Comparison of ENCODE assay signal across 22 cellular contexts in the genomic region with DNA sequence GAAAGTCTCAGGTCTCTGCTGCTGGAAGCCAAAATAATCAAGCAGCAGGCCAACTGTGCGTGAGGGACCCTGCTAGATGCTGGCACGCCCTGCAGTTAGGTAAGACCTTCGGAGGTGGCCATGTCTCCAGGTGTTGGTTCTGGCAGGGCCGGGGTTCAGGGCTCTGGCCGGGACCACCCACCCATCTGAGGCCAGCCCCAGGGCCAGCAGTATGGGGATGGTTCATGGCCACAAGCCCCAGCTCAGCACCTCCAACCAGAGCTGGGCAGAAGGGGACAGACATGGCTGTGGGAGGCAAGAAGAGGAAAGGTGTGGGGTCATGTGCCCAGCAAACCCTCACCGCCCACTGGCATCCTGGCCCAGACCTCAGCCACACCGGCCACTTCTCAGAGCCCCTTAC. TPM values are rescaled to one million over a fixed set of nuclear protein-coding genes. Genes with fewer than 3 reads are reported as not detected.
DNase-seq lines count a peak whose midpoint lies in the region; ATAC-seq and TF ChIP-seq lines count a peak whose summit lies in the region.
"Had no signal": no experiment of that assay in that cellular context is flagged by ENCODE, and none has a peak within 500 bp of the region (broad histone marks: within the 10 kb centered on the region; RNA-seq: fewer than 3 reads in every experiment).

No MANE protein-coding gene starts in this region.

- H3K36me3 ChIP-seq in HUES64 (ENCODE audit: insufficient read depth, low read length) (peaks cover 14% of the 10 kb centered on the region; the same call in 1 of the 2 replicates), iPS-20b (ENCODE audit: insufficient read depth, low read depth, low read length) (no peaks in the 10 kb centered on the region; the same call in 1 of the 2 replicates), thoracic aorta (no peaks in the 10 kb centered on the region), OCI-LY7 (ENCODE audit: insufficient read depth, low read length) (peaks cover 51% of the 10 kb centered on the region), body of pancreas (replicated peaks in 1 of 2; ENCODE audit: insufficient read depth in 1 of 2, low read depth in 2 of 2) (no peaks in the 10 kb centered on the region)

- intact Hi-C loops in OCI-LY7 (cut with micrococcal nuclease; ENCODE audit: unreplicated experiment) (no loop called here), body of pancreas (cut with DNase I) (no loop called here)

- H3K9me3 ChIP-seq in HUES64 (ENCODE audit: insufficient read depth, low read depth, low read length): no peaks in the 10 kb centered on the region
- no peaks in the 10 kb centered on the region for H3K9me3 ChIP-seq in iPS-20b (ENCODE audit: insufficient read depth, low read depth, low read length)
- H3K9me3 ChIP-seq in thoracic aorta: no peaks in the 10 kb centered on the region
- no peaks in the 10 kb centered on the region for H3K9me3 ChIP-seq in OCI-LY7 (ENCODE audit: low read length)
- H3K9me3 ChIP-seq in body of pancreas: no peaks in the 10 kb centered on the region
- H3K9me3 ChIP-seq: A549; BLaER1 treated with 17β-estradiol and CSF1 and Interleukin-3, amounts not matched to agents 10 nM and 100 nM had no signal

- H3K4me1 ChIP-seq in HUES64 (ENCODE audit: insufficient read depth, low read length) (peaks cover 4% of the 10 kb centered on the region), iPS-20b (ENCODE audit: insufficient read depth, low read length) (peaks cover 3% of the 10 kb centered on the region; the same call in 1 of the 2 replicates), thoracic aorta (ENCODE audit: control insufficient read depth in 1 of 2, low read depth in 2 of 2) (peaks cover 18 to 40% of the 10 kb centered on the region in 2 donors), OCI-LY7 (ENCODE audit: insufficient read depth, low read length, poor library complexity, severe bottlenecking) (no peaks in the 10 kb centered on the region), body of pancreas (peaks cover 4% of the 10 kb centered on the region)
- H3K4me1 ChIP-seq: A549 had no signal

- no peak overlapping the region for H3K4me3 ChIP-seq in HUES64 (ENCODE audit: low read length)
- H3K4me3 ChIP-seq in iPS-20b (ENCODE audit: low read length): no peak overlapping the region
- H3K4me3 ChIP-seq in thoracic aorta: no peak overlapping the region
- H3K4me3 ChIP-seq in OCI-LY7 (ENCODE audit: low read depth, low read length, poor library complexity, severe bottlenecking): no peak overlapping the region
- H3K4me3 ChIP-seq in body of pancreas: no peak overlapping the region
- H3K4me3 ChIP-seq: A549; BLaER1 treated with 17β-estradiol and CSF1 and Interleukin-3, amounts not matched to agents 10 nM and 100 nM; GM23248 had no signal

- TF ChIP-seq POLR2A in body of pancreas (IDR thresholded peaks at IDR 0.05): no peak

- H3K9me2 ChIP-seq in OCI-LY7 (ENCODE audit: insufficient read depth, low read length): no peaks in the 10 kb centered on the region

- BruUV-seq in OCI-LY7 (replicated peaks; lab: Mats Ljungman, UMichigan): no TSS peak

- no peak overlapping the region for H2AFZ ChIP-seq in OCI-LY7 (ENCODE audit: low read length)
- H2AFZ ChIP-seq: GM23248 had no signal

- 94% methylated on average over 7 of the region's 7 CpGs for WGBS in HUES64
- WGBS in body of pancreas, 2 donors: 81 to 100% methylated on average over 1 to 7 of the region's 7 CpGs

- TF ChIP-seq CTCF in thoracic aorta (IDR thresholded peaks at IDR 0.05): no peak
- TF ChIP-seq CTCF in OCI-LY7 (conservative IDR thresholded peaks at IDR 0.05; ENCODE audit: low read length): no peak
- no peak for TF ChIP-seq CTCF in body of pancreas (IDR thresholded peaks at IDR 0.05)

- H3K9ac ChIP-seq in HUES64 (ENCODE audit: low read depth, low read length) (peak overlapping the region; percentile 42; the same call in 1 of the 2 replicates), iPS-20b (ENCODE audit: low read depth, low read length) (peak overlapping the region; percentile 27; the same call in 1 of the 2 replicates)
- H3K9ac ChIP-seq: BLaER1 treated with 17β-estradiol and CSF1 and Interleukin-3, amounts not matched to agents 10 nM and 100 nM; GM23248 had no signal

- H3K4me2 ChIP-seq in OCI-LY7 (ENCODE audit: low read length): no peak overlapping the region
- H3K4me2 ChIP-seq: A549; BLaER1 treated with 17β-estradiol and CSF1 and Interleukin-3, amounts not matched to agents 10 nM and 100 nM had no signal

- H3K27ac ChIP-seq in HUES64 (ENCODE audit: low read depth, low read length) (no peak overlapping the region), angular gyrus (ENCODE audit: low read depth, low read length) (peak overlapping the region; percentile 62), iPS-20b (ENCODE audit: low read length) (no peak overlapping the region), thoracic aorta (peak overlapping the region; percentile 28 to 40), OCI-LY7 (ENCODE audit: low read depth, low read length, poor library complexity, severe bottlenecking) (no peak overlapping the region), body of pancreas (peak overlapping the region in 1 of 4 donors; percentile 52)
- H3K27ac ChIP-seq: A549, GM23248 had no signal

- peaks cover 7% of the 10 kb centered on the region; the same call in 1 of the 2 replicates for H4K20me1 ChIP-seq in OCI-LY7 (ENCODE audit: insufficient read depth, low read length)

- CTCF ChIA-PET in OCI-LY7 (lab: Charles Lee; ENCODE audit: unreplicated experiment): no interaction called here

- DNase-seq in thoracic aorta (ENCODE audit: low spot score): no peak
- no peak for DNase-seq in OCI-LY7 (ENCODE audit: low spot score)
- no peak for DNase-seq in NCI-H526 (lab: John Stamatoyannopoulos, UW)
- no peak for DNase-seq in body of pancreas
- DNase-seq: AML-193; CD4-positive, alpha-beta T cell; GM23248; H9; Karpas-422; NCI-H1436; NCI-H187 treated with DMSO at 0.1 percent for 48 hours; NCI-H2171 treated with DMSO at 0.1 percent for 48 hours; NCI-H345; NCI-H510A treated with DMSO at 0.1 percent for 48 hours; NCI-H774; PC-3; SHP77 had no signal

- ATAC-seq in thoracic aorta (ENCODE audit: insufficient number of reproducible peaks, low FRiP score, low read depth) (no peak), body of pancreas (no peak)
- ATAC-seq: A549, PC-3 had no signal

- H3K79me2 ChIP-seq in OCI-LY7 (ENCODE audit: insufficient read depth, low read depth, low read length): 0 out of 2 replicates have a peak, but pooled peaks cover 10% of the 10 kb centered on the region

- H3K27me3 ChIP-seq in HUES64 (ENCODE audit: insufficient read depth, low read length) (no peaks in the 10 kb centered on the region), iPS-20b (ENCODE audit: insufficient read depth, low read length) (no peaks in the 10 kb centered on the region), thoracic aorta (replicated peaks; ENCODE audit: insufficient read depth) (no peaks in the 10 kb centered on the region), body of pancreas (no peaks in the 10 kb centered on the region)
- H3K27me3 ChIP-seq: BLaER1 treated with 17β-estradiol and CSF1 and Interleukin-3, amounts not matched to agents 10 nM and 100 nM had no signal

- POLR2A ChIA-PET in OCI-LY7 (lab: Charles Lee): no interaction called here

RNA-seq across cellular contexts. Expression of a gene that starts 23.3 kb away (rescaled TPM):
- polyA plus RNA-seq in HUES64 (2013, experiment 1 of 2): 28.5 TPM
- 38.9 TPM for polyA plus RNA-seq in HUES64 (2013, experiment 2 of 2)
- total RNA-seq in thoracic aorta: 10 to 100 TPM; 14.1 to 24.1 TPM
- total RNA-seq in OCI-LY7 (2014; rRNA removed; shearing (Covaris generic)): 57.5 and 65.6 TPM in 2 replicates
- total RNA-seq in OCI-LY7 (2022): 67.5 and 70.0 TPM in 2 replicates
- 1 to 10 TPM; 1.3 to 4.2 TPM for total RNA-seq in body of pancreas

Comparison
In these comparisons a context has a peak if more than half of its experiments do, and no peak if none do; other contexts are left out.
1. H3K27ac ChIP-seq: peak in angular gyrus (single experiment) and thoracic aorta (2 of 2); none in HUES64 (single experiment), iPS-20b (single experiment) and OCI-LY7 (single experiment).